ENCODE assay signal across 1 cellular context in genomic region chr5:72852356-72852755, GRCh38.
TF ChIP-seq lines count a peak whose summit lies in the region.

No MANE protein-coding gene starts in this region.

TF ChIP-seq in H1, 55 proteins besides CTCF, POLR2A, EP300 and RAD21:
- no peak for TF ChIP-seq KDM4A (IDR thresholded peaks at IDR 0.05; ENCODE audit: low read depth, low read length, severe bottlenecking)
- peak; percentile 93 for TF ChIP-seq CEBPB (IDR thresholded peaks at IDR 0.05; ENCODE audit: low read depth, low read length)
